ENCODE assay signal across 9 cellular contexts in genomic region chr16:58286280-58286679, GRCh38. TPM values are rescaled to one million over a fixed set of nuclear protein-coding genes. Genes with fewer than 3 reads are reported as not detected.
"Had no signal": no experiment of that assay in that cellular context is flagged by ENCODE, and none has a peak within 500 bp of the region (broad histone marks: within the 10 kb centered on the region; RNA-seq: fewer than 3 reads in every experiment).

No MANE protein-coding gene starts in this region.

- ATAC-seq: GM12878 had no signal

- DNase-seq: GDM1, GF-D8 had no signal

- H3K4me3 ChIP-seq: GM12878 had no signal

- FAIRE-seq: G401.6, GM12878, GM12891, GM12892, GM18507, GM19239 had no signal

RNA-seq across cellular contexts. Expression of gene PRSS54, which starts 8.5 kb away (rescaled TPM):
- total RNA-seq: G401, GM12878 had no signal
- polyA plus RNA-seq: GM12878 had no signal
